8 cellular contexts compared by ENCODE assay signal in genomic region chr3:31981206-31982181, GRCh38. TPM values are rescaled to one million over a fixed set of nuclear protein-coding genes. Genes with fewer than 3 reads are reported as not detected.
DNase-seq lines count a peak whose midpoint lies in the region; ATAC-seq and TF ChIP-seq lines count a peak whose summit lies in the region.

OSBPL10 (minus strand) TSS chr3:31981262; CDS start chr3:31981179, 83 bp downstream.
ZNF860 (plus strand) TSS chr3:31981750; CDS start chr3:31989080, 7,330 bp downstream.

- WGBS in smooth muscle cell (ENCODE audit: low lambda C conversion rate), result 3% methylated on average over 46 of the region's 65 CpGs

- peaks cover 25% of the 10 kb centered on the region for H3F3A ChIP-seq in smooth muscle cell (ENCODE audit: low read depth)

- TF ChIP-seq CTCF in coronary artery (IDR thresholded peaks at IDR 0.05) (no peak), smooth muscle cell (IDR thresholded peaks at IDR 0.05; ENCODE audit: borderline replicate concordance, insufficient read depth, poor library complexity, severe bottlenecking) (no peak)

- ATAC-seq in GM19035 (IDR thresholded peaks at IDR 0.05; ENCODE audit: unreplicated experiment), result peak; percentile 28

- H3K79me2 ChIP-seq in smooth muscle cell (ENCODE audit: low read depth), result peaks cover 37% of the 10 kb centered on the region

- H3K36me3 ChIP-seq in smooth muscle cell (ENCODE audit: low read depth), result no peaks in the 10 kb centered on the region

- peak within 1 kb of the TSS; percentile 37 for H2AFZ ChIP-seq in smooth muscle cell (ENCODE audit: low read depth)

- H3K4me2 ChIP-seq in smooth muscle cell, result peak within 1 kb of the TSS; percentile 93

- DNase-seq in AG08395 (ENCODE audit: low spot score) (peak; percentile 58), Kasumi-1 (lab: John Stamatoyannopoulos, UW) (peak; percentile 15 to 28), T1000 (lab: John Stamatoyannopoulos, UW) (peak; percentile 73), coronary artery (ENCODE audit: low spot score) (peak; percentile 89), kidney glomerular epithelial cell (lab: John Stamatoyannopoulos, UW) (peak; percentile 89), smooth muscle cell (lab: John Stamatoyannopoulos, UW; ENCODE audit: unreplicated experiment) (peak; percentile 73), NCI-H187 treated with DMSO at 0.1 percent for 48 hours (lab: John Stamatoyannopoulos, UW) (no peak)

- H4K20me1 ChIP-seq in smooth muscle cell (ENCODE audit: low read depth), result peaks cover 15% of the 10 kb centered on the region

- H3K4me1 ChIP-seq in smooth muscle cell (ENCODE audit: low read depth), result peaks cover 20% of the 10 kb centered on the region

- H3K27me3 ChIP-seq in smooth muscle cell (ENCODE audit: low read depth), result no peaks in the 10 kb centered on the region

- peak within 1 kb of the TSS; percentile 78 to 97 for H3K27ac ChIP-seq in coronary artery
- peak within 1 kb of the TSS; percentile 71 for H3K27ac ChIP-seq in smooth muscle cell (ENCODE audit: low read depth)

- H3K9me3 ChIP-seq in smooth muscle cell (replicated peaks; ENCODE audit: low read depth), result no peaks in the 10 kb centered on the region

- H3K9ac ChIP-seq in smooth muscle cell (ENCODE audit: low read depth), result peak within 1 kb of the TSS; percentile 76

- H3K4me3 ChIP-seq in coronary artery, result peak within 1 kb of the TSS; percentile 99
- peak within 1 kb of the TSS; percentile 85 for H3K4me3 ChIP-seq in smooth muscle cell

RNA-seq across cellular contexts. Expression of gene OSBPL10, which starts in this region (rescaled TPM):
- total RNA-seq in smooth muscle cell, result 44.7 and 91.5 TPM in 2 replicates
- 45.1 and 48.9 TPM in 2 replicates for polyA plus RNA-seq in smooth muscle cell

RNA-seq across cellular contexts. Expression of gene ZNF860, which starts in this region (rescaled TPM):
- 0.85 and 1.6 TPM in 2 replicates for total RNA-seq in smooth muscle cell
- 0.91 and 1.2 TPM in 2 replicates for polyA plus RNA-seq in smooth muscle cell
